In the genomic region with DNA sequence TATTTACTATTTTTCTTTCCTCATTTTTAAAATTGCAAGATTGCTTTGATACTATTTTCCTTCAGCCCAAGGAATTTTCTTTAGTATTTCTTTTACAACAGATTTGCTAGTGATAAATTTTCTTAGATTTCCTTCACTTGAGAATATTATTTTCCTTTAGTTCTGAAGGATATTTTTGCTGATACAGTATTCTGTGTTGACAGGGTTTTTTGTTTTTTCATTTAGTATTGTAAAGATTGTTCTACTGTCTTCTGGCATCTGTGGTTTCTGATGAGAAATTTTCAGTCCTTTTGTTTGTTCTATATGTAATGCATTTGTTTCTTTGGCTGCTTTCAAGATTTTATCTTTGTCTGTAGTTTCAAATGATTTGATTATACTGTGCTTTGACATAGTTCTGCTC, we compare ENCODE assay signal across 36 cellular contexts.
"Had no signal": no experiment of that assay in that cellular context is flagged by ENCODE, and none has a peak within 500 bp of the region (broad histone marks: within the 10 kb centered on the region; RNA-seq: fewer than 3 reads in every experiment).

No MANE protein-coding gene starts in this region.

- H3K4me3 ChIP-seq: esophagus squamous epithelium, gastroesophageal sphincter, heart right ventricle had no signal

- ATAC-seq: activated T-helper 17 cell treated with anti-CD3 and anti-CD28 coated beads, Interleukin-2, amount 50 U/mL, for 72 hours; effector memory CD8-positive, alpha-beta T cell; gastroesophageal sphincter; heart right ventricle; T-helper 17 cell; WTC11 had no signal

- H3K27me3 Mint-ChIP-seq: activated CD4-positive, alpha-beta memory T cell treated with anti-CD3 and anti-CD28 coated beads, Interleukin-2, amount 10 ng/mL, durations not matched to agents 7 days and 5 days; activated CD4-positive, alpha-beta T cell treated with anti-CD3 and anti-CD28 coated beads, Interleukin-2, amount 10 ng/mL, durations not matched to agents 7 days and 5 days; activated naive CD8-positive, alpha-beta T cell; activated T-cell treated with anti-CD3 and anti-CD28 coated beads, Interleukin-2, amount 50 U/mL, for 24 hours; activated T-helper 17 cell treated with anti-CD3 and anti-CD28 coated beads, Interleukin-2, amount 50 U/mL, for 72 hours; central memory CD8-positive, alpha-beta T cell; effector memory CD8-positive, alpha-beta T cell; T-helper 17 cell had no signal

- DNase-seq: activated CD4-positive, alpha-beta memory T cell treated with anti-CD3 and anti-CD28 coated beads, Interleukin-2, amount 10 ng/mL, durations not matched to agents 7 days and 5 days; activated CD4-positive, alpha-beta T cell treated with anti-CD3 and anti-CD28 coated beads for 1 hour; activated CD4-positive, alpha-beta T cell treated with anti-CD3 and anti-CD28 coated beads for 4 hours; activated CD4-positive, alpha-beta T cell treated with anti-CD3 and anti-CD28 coated beads, Interleukin-2, amount 10 ng/mL, durations not matched to agents 7 days and 5 days; activated CD4-positive, alpha-beta T cell treated with anti-CD3 and anti-CD28 coated beads, Interleukin-2, amount 50 U/mL, for 4 hours; activated CD8-positive, alpha-beta memory T cell treated with anti-CD3 and anti-CD28 coated beads, Interleukin-2, amount 50 U/mL, for 48 hours; activated effector memory CD4-positive, alpha-beta T cell treated with Interleukin-2 at 50 U/mL for 16 hours; activated gamma-delta T cell treated with Interleukin-2 at 50 U/mL for 16 hours; activated naive CD4-positive, alpha-beta T cell treated with anti-CD3 and anti-CD28 coated beads, Interleukin-2, amount 50 U/mL, for 16 hours; activated naive CD4-positive, alpha-beta T cell treated with Interleukin-2 at 50 U/mL for 16 hours; activated T-cell treated with anti-CD3 and anti-CD28 coated beads for 4 hours; activated T-cell treated with anti-CD3 and anti-CD28 coated beads, Interleukin-2, amount 50 U/mL, for 24 hours; amniotic stem cell; anterior cingulate cortex; brain microvascular endothelial cell; cortex of kidney; dermis blood vessel endothelial cell; effector CD4-positive, alpha-beta T cell; effector memory CD8-positive, alpha-beta T cell; esophagus squamous epithelium; foreskin melanocyte; heart right ventricle; T-helper 1 cell; T-helper 17 cell; T1000 had no signal

- H3K36me3 ChIP-seq: brain microvascular endothelial cell, gastroesophageal sphincter had no signal

- H3K27ac ChIP-seq: brain microvascular endothelial cell, epithelial cell of prostate, esophagus squamous epithelium, gastroesophageal sphincter, heart right ventricle, VCaP had no signal

- H3K9me3 ChIP-seq: esophagus squamous epithelium, gastroesophageal sphincter had no signal

- H3K27me3 ChIP-seq: brain microvascular endothelial cell, esophagus squamous epithelium, gastroesophageal sphincter, heart right ventricle had no signal

- H3K4me3 Mint-ChIP-seq: activated CD4-positive, alpha-beta memory T cell treated with anti-CD3 and anti-CD28 coated beads, Interleukin-2, amount 10 ng/mL, durations not matched to agents 7 days and 5 days; activated CD4-positive, alpha-beta T cell treated with anti-CD3 and anti-CD28 coated beads, Interleukin-2, amount 10 ng/mL, durations not matched to agents 7 days and 5 days; activated naive CD8-positive, alpha-beta T cell; activated T-cell treated with anti-CD3 and anti-CD28 coated beads, Interleukin-2, amount 50 U/mL, for 24 hours; activated T-helper 17 cell treated with anti-CD3 and anti-CD28 coated beads, Interleukin-2, amount 50 U/mL, for 72 hours; central memory CD8-positive, alpha-beta T cell; T-helper 17 cell; T-helper 2 cell treated with Interferon-gamma antibody and Interleukin-4, amounts not matched to agents 5 μg/mL and 100 μg/mL, for 36 hours; WTC11 had no signal

- FAIRE-seq: astrocyte, bronchial epithelial cell, endothelial cell of umbilical vein had no signal

- H3K27ac Mint-ChIP-seq: activated CD4-positive, alpha-beta memory T cell treated with anti-CD3 and anti-CD28 coated beads, Interleukin-2, amount 10 ng/mL, durations not matched to agents 7 days and 5 days; activated CD4-positive, alpha-beta T cell treated with anti-CD3 and anti-CD28 coated beads, Interleukin-2, amount 10 ng/mL, durations not matched to agents 7 days and 5 days; activated naive CD8-positive, alpha-beta T cell; activated T-cell treated with anti-CD3 and anti-CD28 coated beads, Interleukin-2, amount 50 U/mL, for 24 hours; activated T-helper 17 cell treated with anti-CD3 and anti-CD28 coated beads, Interleukin-2, amount 50 U/mL, for 72 hours; T-helper 17 cell; T-helper 2 cell treated with Interferon-gamma antibody and Interleukin-4, amounts not matched to agents 5 μg/mL and 100 μg/mL, for 36 hours; WTC11 had no signal

- H3K9me3 Mint-ChIP-seq: central memory CD8-positive, alpha-beta T cell had no signal
